ENCODE assay signal across 8 cellular contexts in the genomic region with DNA sequence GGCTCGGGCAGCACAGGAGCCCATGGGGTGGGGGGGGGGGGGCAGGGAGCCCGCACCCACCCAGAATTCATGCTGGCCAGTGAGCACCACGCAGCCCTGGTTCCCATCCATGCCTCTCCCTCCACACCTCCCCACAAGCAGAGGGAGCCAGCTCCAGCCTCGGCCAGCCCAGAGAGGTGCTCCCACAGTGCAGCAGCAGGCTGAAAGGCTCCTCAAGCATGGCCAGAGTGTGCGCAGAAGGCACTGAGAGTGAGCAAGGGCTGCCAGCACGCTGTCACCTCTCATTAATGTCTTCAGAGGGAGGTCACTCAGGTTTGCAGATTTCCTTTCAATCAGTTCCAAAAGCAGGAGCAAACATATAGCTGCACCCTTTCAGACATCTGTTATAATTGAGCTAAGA. TPM values are rescaled to one million over a fixed set of nuclear protein-coding genes. Genes with fewer than 3 reads are reported as not detected.
"Had no signal": no experiment of that assay in that cellular context is flagged by ENCODE, and none has a peak within 500 bp of the region (broad histone marks: within the 10 kb centered on the region; RNA-seq: fewer than 3 reads in every experiment).

No MANE protein-coding gene starts in this region.

- ATAC-seq: K562 had no signal

- H3K27ac ChIP-seq: HL-60 had no signal

- H3K27ac Mint-ChIP-seq: IgD-negative memory B cell had no signal

- H3K36me3 Mint-ChIP-seq: IgD-negative memory B cell had no signal

- H3K9me3 Mint-ChIP-seq: IgD-negative memory B cell had no signal

- DNase-seq: IMR-90, KBM-7 had no signal

- H3K4me3 ChIP-seq: K562 had no signal

- FAIRE-seq: HTR-8/SVneo, K562 had no signal

- H3K4me3 Mint-ChIP-seq: IgD-negative memory B cell had no signal

RNA-seq across cellular contexts. Expression of gene GSTA4, which starts 32.4 kb away (rescaled TPM):
- total RNA-seq: HT1080 had no signal

RNA-seq across cellular contexts. Expression of gene GSTA3, which starts 53.2 kb away (rescaled TPM):
- total RNA-seq: HT-29, HT1080, IMR-90, K562 had no signal
- polyA plus RNA-seq: IgD-negative memory B cell, IMR-90, K562 had no signal
